Comparison of ENCODE assay signal across 8 cellular contexts in the genomic region with DNA sequence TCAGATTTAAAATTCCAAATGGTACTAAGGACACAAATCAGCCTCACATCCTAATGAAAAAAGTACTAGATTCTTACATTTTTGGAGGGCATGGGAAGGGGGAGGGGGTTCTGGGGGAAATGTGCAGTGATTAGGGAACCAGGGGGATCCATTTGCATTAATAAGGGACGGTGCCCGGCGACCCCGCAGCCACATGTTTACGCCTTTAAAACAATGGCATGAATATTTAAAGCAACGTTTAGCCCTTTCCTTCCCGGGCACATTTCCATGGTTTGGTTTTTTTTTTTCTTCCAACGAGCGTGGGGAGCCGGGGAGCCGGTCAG. TPM values are rescaled to one million over a fixed set of nuclear protein-coding genes. Genes with fewer than 3 reads are reported as not detected.
DNase-seq lines count a peak whose midpoint lies in the region; ATAC-seq and TF ChIP-seq lines count a peak whose summit lies in the region.

No MANE protein-coding gene starts in this region.

- DNase-seq in HFFc6, result no peak
- DNase-seq in activated CD4-positive, alpha-beta memory T cell treated with anti-CD3 and anti-CD28 coated beads, Interleukin-2, amount 10 ng/mL, durations not matched to agents 7 days and 5 days, result no peak
- DNase-seq in iPS DF 6.9 (ENCODE audit: low read depth, low spot score), result no peak
- no peak for DNase-seq in smooth muscle cell (lab: John Stamatoyannopoulos, UW; ENCODE audit: unreplicated experiment)
- DNase-seq in NCI-H2081 (lab: John Stamatoyannopoulos, UW), result no peak
- DNase-seq in DMS114 treated with DMSO at 0.1 percent for 48 hours (lab: John Stamatoyannopoulos, UW; ENCODE audit: unreplicated experiment), result no peak
- no peak for DNase-seq in NCI-H510A (lab: John Stamatoyannopoulos, UW)

- H3K4me2 ChIP-seq in smooth muscle cell, result peak overlapping the region; percentile 87

- H3K4me3 ChIP-seq in iPS DF 6.9 (ENCODE audit: low read length), result peak overlapping the region; percentile 55
- peak overlapping the region; percentile 94 for H3K4me3 ChIP-seq in smooth muscle cell

- no peaks in the 10 kb centered on the region for H3K9me3 Mint-ChIP-seq in HFFc6
- H3K9me3 Mint-ChIP-seq in activated CD4-positive, alpha-beta memory T cell treated with anti-CD3 and anti-CD28 coated beads, Interleukin-2, amount 10 ng/mL, durations not matched to agents 7 days and 5 days, result no peaks in the 10 kb centered on the region

- H2AFZ ChIP-seq in smooth muscle cell (ENCODE audit: low read depth), result peak overlapping the region; percentile 21

- H3K4me3 Mint-ChIP-seq in HFFc6, result peak overlapping the region; percentile 92
- peak overlapping the region; percentile 79 for H3K4me3 Mint-ChIP-seq in activated CD4-positive, alpha-beta memory T cell treated with anti-CD3 and anti-CD28 coated beads, Interleukin-2, amount 10 ng/mL, durations not matched to agents 7 days and 5 days

- peak overlapping the region; percentile 92 for H3K27ac Mint-ChIP-seq in HFFc6
- peak overlapping the region; percentile 79 for H3K27ac Mint-ChIP-seq in activated CD4-positive, alpha-beta memory T cell treated with anti-CD3 and anti-CD28 coated beads, Interleukin-2, amount 10 ng/mL, durations not matched to agents 7 days and 5 days

- peaks cover 45% of the 10 kb centered on the region for H3K79me2 ChIP-seq in smooth muscle cell (ENCODE audit: low read depth)

- peaks cover 4% of the 10 kb centered on the region for H4K20me1 ChIP-seq in smooth muscle cell (ENCODE audit: low read depth)

- no peaks in the 10 kb centered on the region; the same call in 1 of the 2 replicates for H3K27me3 Mint-ChIP-seq in HFFc6 (ENCODE audit: insufficient read depth)
- no peaks in the 10 kb centered on the region for H3K27me3 Mint-ChIP-seq in activated CD4-positive, alpha-beta memory T cell treated with anti-CD3 and anti-CD28 coated beads, Interleukin-2, amount 10 ng/mL, durations not matched to agents 7 days and 5 days

- no peaks in the 10 kb centered on the region for H3K9me3 ChIP-seq in iPS DF 6.9 (ENCODE audit: control insufficient read depth, insufficient read depth, low read length)
- no peaks in the 10 kb centered on the region for H3K9me3 ChIP-seq in smooth muscle cell (replicated peaks; ENCODE audit: low read depth)

- H3K36me3 Mint-ChIP-seq in HFFc6 (ENCODE audit: low read depth), result no peaks in the 10 kb centered on the region
- H3K36me3 Mint-ChIP-seq in activated CD4-positive, alpha-beta memory T cell treated with anti-CD3 and anti-CD28 coated beads, Interleukin-2, amount 10 ng/mL, durations not matched to agents 7 days and 5 days (ENCODE audit: low read depth), result peaks cover 29% of the 10 kb centered on the region

- H3K27ac ChIP-seq in iPS DF 6.9 (ENCODE audit: low read length), result no peak overlapping the region
- peak overlapping the region; percentile 17 for H3K27ac ChIP-seq in smooth muscle cell (ENCODE audit: low read depth)

- H3K4me1 ChIP-seq in iPS DF 6.9 (ENCODE audit: control insufficient read depth, insufficient read depth, low read length), result peaks cover 6% of the 10 kb centered on the region
- H3K4me1 ChIP-seq in smooth muscle cell (ENCODE audit: low read depth), result peaks cover 24% of the 10 kb centered on the region

- CTCF ChIA-PET in activated CD4-positive, alpha-beta memory T cell treated with anti-CD3 and anti-CD28 coated beads, Interleukin-2, amount 10 ng/mL, durations not matched to agents 7 days and 5 days (lab: Charles Lee), result no interaction called here

- peak overlapping the region; percentile 74 for H3K9ac ChIP-seq in smooth muscle cell (ENCODE audit: low read depth)

- WGBS in iPS DF 6.9 (ENCODE audit: insufficient coverage, insufficient read length), result no CpG with 5 or more reads among the region's 11 CpGs
- 0% methylated on average over 11 of the region's 11 CpGs for WGBS in smooth muscle cell (ENCODE audit: low lambda C conversion rate)

- H3K27me3 ChIP-seq in iPS DF 6.9 (ENCODE audit: control insufficient read depth, insufficient read depth, low read length) (no peaks in the 10 kb centered on the region), smooth muscle cell (ENCODE audit: low read depth) (peaks cover 15% of the 10 kb centered on the region)

- no peak for ATAC-seq in GM19328 (IDR thresholded peaks at IDR 0.05; ENCODE audit: unreplicated experiment)

- H3F3A ChIP-seq in smooth muscle cell (ENCODE audit: low read depth), result no peaks in the 10 kb centered on the region

- H3K4me1 Mint-ChIP-seq in HFFc6 (ENCODE audit: low read depth), result peaks cover 40% of the 10 kb centered on the region
- peaks cover 58% of the 10 kb centered on the region for H3K4me1 Mint-ChIP-seq in activated CD4-positive, alpha-beta memory T cell treated with anti-CD3 and anti-CD28 coated beads, Interleukin-2, amount 10 ng/mL, durations not matched to agents 7 days and 5 days

- no peak for TF ChIP-seq CTCF in HFFc6 (IDR thresholded peaks at IDR 0.05)
- no peak for TF ChIP-seq CTCF in smooth muscle cell (IDR thresholded peaks at IDR 0.05; ENCODE audit: borderline replicate concordance, insufficient read depth, poor library complexity, severe bottlenecking)

- H3K36me3 ChIP-seq in iPS DF 6.9 (ENCODE audit: control insufficient read depth, insufficient read depth, low read length) (0 out of 2 replicates have a peak, but pooled peaks cover 3% of the 10 kb centered on the region), smooth muscle cell (ENCODE audit: low read depth) (no peaks in the 10 kb centered on the region)

- POLR2A ChIA-PET in activated CD4-positive, alpha-beta memory T cell treated with anti-CD3 and anti-CD28 coated beads, Interleukin-2, amount 10 ng/mL, durations not matched to agents 7 days and 5 days (lab: Charles Lee), result interaction anchor here (1.0 to 5.6 kb wide), 2 partner anchors 45 to 47 kb away, joined by 7 to 38 read pairs; partner anchors contain the start of gene PHYH

RNA-seq across cellular contexts. Expression of gene SEPHS1, which starts 1.2 kb away (rescaled TPM):
- total RNA-seq in HFFc6 (2021; fragmentation: NEBNext Ultra II Directional; extraction: Animal tissue kit (Norgen Biotek cat#: 25700)), result 10 to 100 TPM; 34.1 to 49.3 (median 40.5) TPM
- total RNA-seq in activated CD4-positive, alpha-beta memory T cell treated with anti-CD3 and anti-CD28 coated beads, Interleukin-2, amount 10 ng/mL, durations not matched to agents 7 days and 5 days, result 10 to 100 TPM; 50.9 to 53.6 TPM
- total RNA-seq in smooth muscle cell, result 24.1 and 29.5 TPM in 2 replicates
- polyA plus RNA-seq in smooth muscle cell, result 36.5 and 48.3 TPM in 2 replicates

RNA-seq across cellular contexts. Expression of gene PHYH, which starts 47.0 kb away (rescaled TPM):
- 10 to 100 TPM; 17.2 to 20.3 (median 17.6) TPM for total RNA-seq in HFFc6 (2021; fragmentation: NEBNext Ultra II Directional; extraction: Animal tissue kit (Norgen Biotek cat#: 25700))
- total RNA-seq in activated CD4-positive, alpha-beta memory T cell treated with anti-CD3 and anti-CD28 coated beads, Interleukin-2, amount 10 ng/mL, durations not matched to agents 7 days and 5 days, result 10 to 100 TPM; 10.9 to 11.2 TPM
- total RNA-seq in smooth muscle cell, result 14.4 and 17.3 TPM in 2 replicates
- polyA plus RNA-seq in smooth muscle cell, result 27.5 and 33.1 TPM in 2 replicates
